Comparison of ENCODE assay signal across 8 cellular contexts in the genomic region with DNA sequence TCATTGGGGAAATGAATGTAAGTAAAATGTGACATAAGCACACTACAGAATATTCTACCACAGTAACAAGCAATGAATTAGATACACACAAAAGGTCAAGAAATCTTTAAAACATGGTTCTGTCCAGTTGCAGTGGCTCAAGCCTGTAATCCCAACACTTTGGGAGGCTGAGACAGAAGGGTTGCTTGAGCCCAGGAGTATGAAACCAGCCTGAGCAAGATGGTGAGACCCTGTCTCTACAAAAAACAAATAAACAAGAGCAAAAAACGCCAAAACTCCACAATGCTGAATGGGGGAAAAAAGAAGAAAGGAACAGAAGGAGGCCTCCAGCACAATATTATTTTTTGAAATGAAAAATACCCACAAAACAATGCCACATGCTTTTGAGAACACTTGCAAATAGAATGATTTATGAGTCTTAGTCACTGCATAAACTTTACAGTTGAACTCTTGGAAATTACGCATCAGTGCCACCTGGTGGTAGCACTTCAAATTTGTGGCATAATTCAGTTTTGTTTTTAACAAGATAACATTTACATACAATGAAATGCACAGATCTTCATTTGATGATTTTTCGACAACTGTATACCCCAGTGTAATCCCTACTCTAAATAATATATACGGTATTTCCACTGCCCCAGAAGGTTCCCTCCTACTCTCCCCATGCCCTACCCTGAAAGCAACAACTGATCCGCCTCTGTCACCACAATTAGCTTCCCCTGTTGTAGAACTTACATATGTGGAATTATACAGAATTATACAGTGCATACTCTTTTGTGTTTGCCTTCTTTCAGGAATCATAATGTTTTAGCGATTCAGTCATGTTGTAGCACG. TPM values are rescaled to one million over a fixed set of nuclear protein-coding genes. Genes with fewer than 3 reads are reported as not detected.
DNase-seq lines count a peak whose midpoint lies in the region; ATAC-seq, FAIRE-seq and TF ChIP-seq lines count a peak whose summit lies in the region.

No MANE protein-coding gene starts in this region.

- no peak overlapping the region for H3K4me3 ChIP-seq in LNCaP clone FGC (ENCODE audit: low read depth, low read length)

- ATAC-seq in sciatic nerve (peak; percentile 70), HG03196 (IDR thresholded peaks at IDR 0.05; ENCODE audit: unreplicated experiment) (no peak)

- peak; percentile 94 for FAIRE-seq in G401.6 (lab: Jason Lieb, UNC)

- peak; percentile 79 for TF ChIP-seq CTCF in LNCaP clone FGC (IDR thresholded peaks at IDR 0.05; ENCODE audit: control insufficient read depth, extremely low read depth, insufficient read depth)

- intact Hi-C loops in head of caudate nucleus (cut with DNase I) = loop anchor here (5.0 kb wide), 1 partner anchor 143 kb away; no protein-coding TSS in a partner anchor
- intact Hi-C loops in sciatic nerve (cut with DNase I) = loop anchor here (5.0 kb wide), 1 partner anchor 143 kb away; no protein-coding TSS in a partner anchor

- DNase-seq in LNCaP clone FGC (ENCODE audit: low read depth) (peak; percentile 59), SKM-1 (lab: John Stamatoyannopoulos, UW; ENCODE audit: unreplicated experiment) (peak; percentile 44), head of caudate nucleus (peak in 37 of 42 donors; percentile 18 to 89 (median 70)), sciatic nerve (ENCODE audit: low spot score) (peak; percentile 81), HuH-7 (ENCODE audit: low spot score) (no peak)
- DNase-seq in activated naive CD4-positive, alpha-beta T cell treated with anti-CD3 and anti-CD28 coated beads, Interleukin-2, amount 50 U/mL, for 16 hours = peak; percentile 69

RNA-seq across cellular contexts. Expression of gene SPINK4, which starts 14.4 kb away (rescaled TPM):
- total RNA-seq in sciatic nerve = not detected

RNA-seq across cellular contexts. Expression of gene BAG1, which starts 39.0 kb away (rescaled TPM):
- 85.6 TPM for total RNA-seq in sciatic nerve

RNA-seq across cellular contexts. Expression of gene CHMP5, which starts 39.3 kb away (rescaled TPM):
- 73.0 TPM for total RNA-seq in sciatic nerve

RNA-seq across cellular contexts. Expression of gene B4GALT1, which starts 58.4 kb away (rescaled TPM):
- total RNA-seq in sciatic nerve = 85.3 TPM
